Comparison of ENCODE assay signal across 31 cellular contexts in genomic region chr16:15768201-15768600, GRCh38.
"Had no signal": no experiment of that assay in that cellular context is flagged by ENCODE, and none has a peak within 500 bp of the region (broad histone marks: within the 10 kb centered on the region; RNA-seq: fewer than 3 reads in every experiment).

No MANE protein-coding gene starts in this region.

- ATAC-seq: naive thymus-derived CD8-positive, alpha-beta T cell; psoas muscle; right cardiac atrium; right lobe of liver; stimulated activated memory B cell treated with anti-CD40 and anti-IgM and Interleukin-4, amounts not matched to agents 10 μg/mL and 1 μg/mL and 100 μg/mL, for 72 hours; stimulated activated naive CD8-positive, alpha-beta T cell treated with anti-CD3 and anti-CD28 coated beads, Interleukin-15, amount 100 ng/mL, for 72 hours; stimulated activated naive CD8-positive, alpha-beta T cell treated with anti-CD3 and anti-CD28 coated beads, Interleukin-15, Interleukin-2, amounts not matched to agents 100 U/mL and 50 U/mL, for 24 hours had no signal

- H3K27me3 ChIP-seq: neural progenitor cell, ovary, right lobe of liver, suprapubic skin, testis, thyroid gland, tibial nerve, upper lobe of left lung, vagina had no signal

- H3K4me3 Mint-ChIP-seq: naive B cell; naive thymus-derived CD8-positive, alpha-beta T cell; nephron; neural progenitor cell; stimulated activated memory B cell treated with anti-CD40 and anti-IgM and Interleukin-4, amounts not matched to agents 10 μg/mL and 1 μg/mL and 100 μg/mL, for 72 hours; stimulated activated naive CD8-positive, alpha-beta T cell treated with anti-CD3 and anti-CD28 coated beads, Interleukin-15, amount 100 ng/mL, for 72 hours had no signal

- H3K4me3 ChIP-seq: neural progenitor cell, ovary, psoas muscle, right lobe of liver, skin epidermis, smooth muscle cell, spleen, suprapubic skin, testis, thyroid gland, tibial nerve, upper lobe of left lung, vagina had no signal

- H3K9me3 ChIP-seq: ovary, psoas muscle, right lobe of liver, suprapubic skin, testis, thyroid gland, upper lobe of left lung, vagina had no signal

- H3K27ac ChIP-seq: neural progenitor cell, ovary, parathyroid adenoma, psoas muscle, right lobe of liver, skin epidermis, spleen, suprapubic skin, thyroid gland, tibial nerve, upper lobe of left lung, vagina had no signal

- H3K9me3 Mint-ChIP-seq: neural progenitor cell; stimulated activated memory B cell treated with anti-CD40 and anti-IgM and Interleukin-4, amounts not matched to agents 10 μg/mL and 1 μg/mL and 100 μg/mL, for 72 hours; stimulated activated naive CD8-positive, alpha-beta T cell treated with anti-CD3 and anti-CD28 coated beads, Interleukin-15, amount 100 ng/mL, for 72 hours had no signal

- H3K4me1 Mint-ChIP-seq: neural progenitor cell had no signal

- H3K27ac Mint-ChIP-seq: naive B cell; naive thymus-derived CD8-positive, alpha-beta T cell; nephron; neural progenitor cell; progenitor cell of endocrine pancreas; stimulated activated memory B cell treated with anti-CD40 and anti-IgM and Interleukin-4, amounts not matched to agents 10 μg/mL and 1 μg/mL and 100 μg/mL, for 72 hours had no signal

- H3K36me3 ChIP-seq: neural progenitor cell, ovary, right lobe of liver, spleen, suprapubic skin, thyroid gland, tibial nerve, upper lobe of left lung, vagina had no signal

- DNase-seq: naive B cell; naive thymus-derived CD8-positive, alpha-beta T cell; occipital lobe; ovary; right cardiac atrium; right lobe of liver; spleen; stimulated activated CD4-positive, alpha-beta T cell treated with anti-CD3 and anti-CD28 coated beads, Interleukin-12 subunit alpha, Interleukin-12 subunit beta, amount 100 ng/mL, for 4 hours; stimulated activated CD4-positive, alpha-beta T cell treated with anti-CD3 and anti-CD28 coated beads, Interleukin-1b, Interleukin-23, amount 100 ng/mL, for 48 hours; stimulated activated CD4-positive, alpha-beta T cell treated with anti-CD3 and anti-CD28 coated beads, Interleukin-4, amount 100 ng/mL, for 1 hour; stimulated activated CD4-positive, alpha-beta T cell treated with anti-CD3 and anti-CD28 coated beads, Interleukin-4, amount 100 ng/mL, for 4 hours; stimulated activated CD8-positive, alpha-beta memory T cell treated with anti-CD3 and anti-CD28 coated beads, Interleukin-4, amount 100 ng/mL, for 48 hours; stimulated activated naive CD4-positive, alpha-beta T cell; stimulated activated naive CD8-positive, alpha-beta T cell treated with anti-CD3 and anti-CD28 coated beads, Interleukin-15, amount 100 ng/mL, for 72 hours; stimulated activated naive CD8-positive, alpha-beta T cell treated with anti-CD3 and anti-CD28 coated beads, Interleukin-15, Interleukin-2, amounts not matched to agents 100 U/mL and 50 U/mL, for 24 hours; substantia nigra; testis; thyroid gland; trophoblast cell; upper lobe of left lung had no signal

- H3K36me3 Mint-ChIP-seq: naive B cell; neural progenitor cell; stimulated activated memory B cell treated with anti-CD40 and anti-IgM and Interleukin-4, amounts not matched to agents 10 μg/mL and 1 μg/mL and 100 μg/mL, for 72 hours had no signal

- H3K4me1 ChIP-seq: neural progenitor cell, parathyroid adenoma, psoas muscle, right lobe of liver, suprapubic skin, thyroid gland, vagina had no signal

- H3K27me3 Mint-ChIP-seq: stimulated activated naive CD8-positive, alpha-beta T cell treated with anti-CD3 and anti-CD28 coated beads, Interleukin-15, amount 100 ng/mL, for 72 hours had no signal
